In the genomic region with DNA sequence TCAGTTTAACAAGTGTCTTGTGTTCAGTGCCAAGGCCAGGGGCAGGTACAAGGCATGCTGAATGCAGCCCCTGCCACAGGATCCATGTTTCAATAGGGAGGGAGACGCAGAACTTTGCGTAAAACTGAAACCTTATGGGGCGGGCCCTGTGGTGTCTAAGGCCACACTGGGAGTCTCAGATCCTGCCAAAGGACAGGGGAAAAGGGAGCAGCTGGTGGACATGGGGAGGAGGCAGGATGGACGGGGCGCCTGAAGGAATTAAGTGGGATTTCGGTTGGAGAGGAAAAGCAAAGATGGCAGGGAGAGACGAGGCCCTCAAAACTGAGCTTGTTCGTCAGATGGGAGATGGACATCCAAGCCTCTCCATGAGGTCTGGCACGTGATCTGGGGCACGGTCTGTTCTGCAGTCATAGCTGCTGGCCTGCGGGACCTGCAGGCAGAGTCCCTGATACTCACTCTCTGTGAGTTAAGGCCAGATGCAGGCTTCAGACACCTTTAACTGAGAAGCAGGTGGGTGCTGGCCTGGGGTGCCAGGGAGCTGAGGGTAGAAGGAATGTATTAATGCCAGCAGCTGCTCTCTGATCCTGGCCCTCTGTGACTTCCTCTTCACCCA, we compare ENCODE assay signal across 18 cellular contexts. TPM values are rescaled to one million over a fixed set of nuclear protein-coding genes. Genes with fewer than 3 reads are reported as not detected.
DNase-seq lines count a peak whose midpoint lies in the region; FAIRE-seq and TF ChIP-seq lines count a peak whose summit lies in the region.
"Had no signal": no experiment of that assay in that cellular context is flagged by ENCODE, and none has a peak within 500 bp of the region (broad histone marks: within the 10 kb centered on the region; RNA-seq: fewer than 3 reads in every experiment).

No MANE protein-coding gene starts in this region.

- H3K79me1 ChIP-seq in mesendoderm (ENCODE audit: low read length) (peaks cover 2% of the 10 kb centered on the region), trophoblast cell (ENCODE audit: low read length) (no peaks in the 10 kb centered on the region)

- H3K9me3 ChIP-seq in WERI-Rb-1 (ENCODE audit: severe bottlenecking) (no peaks in the 10 kb centered on the region), trophoblast cell (ENCODE audit: insufficient read depth, low read depth, low read length) (no peaks in the 10 kb centered on the region), esophagus squamous epithelium (no peaks in the 10 kb centered on the region)

- H3K4me1 ChIP-seq in mesendoderm (ENCODE audit: control insufficient read depth, low read depth, low read length) (peaks cover 12% of the 10 kb centered on the region), trophoblast cell (ENCODE audit: control insufficient read depth in 1 of 2, insufficient read depth in 2 of 2, low read length in 2 of 2) (peaks cover 0 to 2% of the 10 kb centered on the region in 2 experiments), esophagus squamous epithelium (peaks cover 0 to 44% (median 11%) of the 10 kb centered on the region in 3 donors)

- peak overlapping the region; percentile 33 for H3K27ac ChIP-seq in WERI-Rb-1
- H3K27ac ChIP-seq in mesendoderm (ENCODE audit: low read depth, low read length), result no peak overlapping the region
- no peak overlapping the region for H3K27ac ChIP-seq in trophoblast cell (ENCODE audit: low read depth, low read length)
- no peak overlapping the region for H3K27ac ChIP-seq in esophagus squamous epithelium

- no peak overlapping the region for H3K9ac ChIP-seq in mesendoderm (ENCODE audit: low read length)
- H3K9ac ChIP-seq in trophoblast cell (ENCODE audit: low read length), result no peak overlapping the region

- H2AK5ac ChIP-seq in mesendoderm (ENCODE audit: low read length) (no peak overlapping the region), trophoblast cell (ENCODE audit: low read length) (no peak overlapping the region)

- TF ChIP-seq CTCF in WERI-Rb-1 (IDR thresholded peaks at IDR 0.05; ENCODE audit: low read depth, low read length) (no peak), esophagus squamous epithelium (IDR thresholded peaks at IDR 0.05) (no peak)

- WGBS in mesendoderm (ENCODE audit: extremely low coverage, insufficient coverage, low lambda C conversion rate), result no CpG with 5 or more reads among the region's 11 CpGs
- WGBS in trophoblast cell (ENCODE audit: extremely low coverage, insufficient coverage, insufficient read length), result no CpG with 5 or more reads among the region's 11 CpGs
- 73 to 96% methylated on average over 8 to 10 of the region's 11 CpGs for WGBS in esophagus squamous epithelium, 2 donors

- H3K56ac ChIP-seq in mesendoderm (ENCODE audit: low read length), result peak overlapping the region; percentile 42

- no peak overlapping the region for H2AFZ ChIP-seq in trophoblast cell (ENCODE audit: insufficient read depth, low read length, poor library complexity)

- no peak for DNase-seq in HTR-8/SVneo (ENCODE audit: insufficient read length, low spot score)
- DNase-seq in WERI-Rb-1, result peak; percentile 25
- no peak for DNase-seq in mesendoderm
- DNase-seq in trophoblast cell, result peak; percentile 31 to 52
- no peak for DNase-seq in NCI-H526 (lab: John Stamatoyannopoulos, UW)
- DNase-seq in NCI-H1092 treated with DMSO at 0.1 percent for 48 hours (lab: John Stamatoyannopoulos, UW), result no peak
- no peak for DNase-seq in LoVo (ENCODE audit: low spot score)
- DNase-seq in esophagus squamous epithelium (lab: John Stamatoyannopoulos, UW), result no peak
- DNase-seq: CD4-positive, alpha-beta T cell; DMS153; GDM1; HCEC 1CT; NCI-H1694 treated with DMSO at 0.1 percent for 48 hours; NCI-H774; SIG-M5 had no signal

- H4K91ac ChIP-seq in trophoblast cell (ENCODE audit: low read depth, low read length), result no peak overlapping the region

- no peak overlapping the region for H4K12ac ChIP-seq in trophoblast cell (ENCODE audit: low read depth, low read length)

- H3K4ac ChIP-seq in mesendoderm (ENCODE audit: low read depth, low read length) (no peak overlapping the region), trophoblast cell (ENCODE audit: low read depth, low read length) (no peak overlapping the region)

- H2BK5ac ChIP-seq in mesendoderm (ENCODE audit: low read length) (no peak overlapping the region), trophoblast cell (ENCODE audit: low read depth, low read length, poor library complexity) (no peak overlapping the region)

- H3K23ac ChIP-seq in mesendoderm (ENCODE audit: low read length), result peak overlapping the region; percentile 9
- H3K23ac ChIP-seq in trophoblast cell (ENCODE audit: low read length), result no peak overlapping the region

- intact Hi-C loops in esophagus squamous epithelium (cut with DNase I), result no loop called here

- H3K18ac ChIP-seq in mesendoderm (ENCODE audit: low read length) (no peak overlapping the region), trophoblast cell (ENCODE audit: low read length) (no peak overlapping the region)

- no peak overlapping the region for H2BK120ac ChIP-seq in mesendoderm (ENCODE audit: low read depth, low read length)
- H2BK120ac ChIP-seq in trophoblast cell (ENCODE audit: insufficient read depth, low read length, poor library complexity), result no peak overlapping the region

- H4K5ac ChIP-seq in mesendoderm (ENCODE audit: low read length), result no peak overlapping the region

- H2BK15ac ChIP-seq in mesendoderm (replicated peaks; ENCODE audit: low read depth), result no peak overlapping the region

- TF ChIP-seq POLR2A in esophagus squamous epithelium (IDR thresholded peaks at IDR 0.05), result no peak

- H3K14ac ChIP-seq in trophoblast cell (ENCODE audit: low read length), result no peak overlapping the region

- H3K27me3 ChIP-seq in WERI-Rb-1 (ENCODE audit: insufficient read depth, low read depth, severe bottlenecking) (no peaks in the 10 kb centered on the region), mesendoderm (ENCODE audit: insufficient read depth, low read length, poor library complexity) (no peaks in the 10 kb centered on the region), trophoblast cell (ENCODE audit: insufficient read depth, low read length) (no peaks in the 10 kb centered on the region), esophagus squamous epithelium (no peaks in the 10 kb centered on the region)

- H3K4me2 ChIP-seq in mesendoderm (ENCODE audit: low read length), result no peak overlapping the region
- no peak overlapping the region for H3K4me2 ChIP-seq in trophoblast cell (ENCODE audit: low read length)

- FAIRE-seq in HTR-8/SVneo (lab: Jason Lieb, UNC), result peak; percentile 31
- FAIRE-seq: K562, RCC 7860 had no signal

- no peak overlapping the region for H2BK12ac ChIP-seq in trophoblast cell (ENCODE audit: low read length)

- H3K36me3 ChIP-seq in WERI-Rb-1, result 0 out of 2 replicates have a peak, but pooled peaks cover 2% of the 10 kb centered on the region
- H3K36me3 ChIP-seq in mesendoderm (ENCODE audit: control insufficient read depth, insufficient read depth, low read length), result no peaks in the 10 kb centered on the region
- H3K36me3 ChIP-seq in trophoblast cell (ENCODE audit: control insufficient read depth in 1 of 2, insufficient read depth in 2 of 2, low read length in 2 of 2), result no peaks in the 10 kb centered on the region
- H3K36me3 ChIP-seq in esophagus squamous epithelium, result no peaks in the 10 kb centered on the region

- peaks cover 2% of the 10 kb centered on the region for H3K79me2 ChIP-seq in mesendoderm (ENCODE audit: control insufficient read depth, insufficient read depth, low read length)
- no peaks in the 10 kb centered on the region for H3K79me2 ChIP-seq in trophoblast cell (ENCODE audit: control insufficient read depth, insufficient read depth, low read length, poor library complexity)

- H4K8ac ChIP-seq in mesendoderm (ENCODE audit: low read depth, low read length) (no peak overlapping the region), trophoblast cell (ENCODE audit: low read depth, low read length) (no peak overlapping the region)

- H3K4me3 ChIP-seq in WERI-Rb-1 (ENCODE audit: low read depth, low read length) (no peak overlapping the region), mesendoderm (ENCODE audit: low read length) (no peak overlapping the region), trophoblast cell (ENCODE audit: low read depth, low read length) (no peak overlapping the region), esophagus squamous epithelium (no peak overlapping the region)
- H3K4me3 ChIP-seq: K562 had no signal

RNA-seq across cellular contexts. Expression of gene TCF7L1, which starts 48.8 kb away (rescaled TPM):
- 57.4 TPM for polyA plus RNA-seq in mesendoderm (2013, experiment 1 of 2)
- polyA plus RNA-seq in mesendoderm (2013, experiment 2 of 2), result 61.2 TPM
- 21.9 and 23.4 TPM in 2 replicates for polyA plus RNA-seq in trophoblast cell (2013)
- 1 to 10 TPM in 2 of 4 donors, under 1 TPM in 2; 0.29 to 4.0 (median 1.3) TPM for total RNA-seq in esophagus squamous epithelium
- total RNA-seq: CD4-positive, alpha-beta T cell; OCI-LY7 had no signal

Comparison
In these comparisons a context has a peak if more than half of its experiments do, and no peak if none do; other contexts are left out.
1. DNase-seq: peak in WERI-Rb-1 (single experiment) and trophoblast cell (2 of 2); none in HTR-8/SVneo (single experiment), mesendoderm (single experiment), NCI-H526 (0 of 2), NCI-H1092 treated with DMSO at 0.1 percent for 48 hours (single experiment), LoVo (single experiment) and esophagus squamous epithelium (single experiment).